Comparison of ENCODE assay signal across 1 cellular context in the genomic region with DNA sequence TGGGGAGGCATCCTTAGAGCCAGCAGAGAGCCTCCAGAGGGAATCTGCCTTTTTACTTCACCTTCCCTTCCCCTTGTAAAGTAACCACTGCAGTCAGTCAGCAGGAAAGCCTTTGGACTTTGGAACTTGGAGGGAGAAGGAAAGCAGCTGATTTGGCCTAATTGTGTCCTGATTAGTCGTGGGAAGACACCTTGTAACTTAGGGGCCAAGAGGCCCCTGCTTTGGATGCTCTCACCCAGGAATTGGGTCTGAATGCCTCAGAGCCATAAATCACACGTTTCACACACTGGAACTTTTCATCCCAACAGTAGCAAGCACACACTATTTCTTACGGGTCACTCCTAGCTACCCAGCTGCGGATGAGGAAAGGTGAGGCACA.
A peak's percentile ranks its signal among the peaks of the same experiment; 100 is the strongest.
TF ChIP-seq lines count a peak whose summit lies in the region.

No MANE protein-coding gene starts in this region.

TF ChIP-seq in HepG2, 621 proteins besides CTCF, POLR2A, EP300 and RAD21 (continued from another document and continues in another):
- 0 out of 2 replicates have a peak, but pooled peaks have one; percentile 1 for TF ChIP-seq IRF9 (CRISPR knock-in tag; IDR thresholded peaks at IDR 0.05; ENCODE audit: borderline replicate concordance)
- 0 out of 2 replicates have a peak, but pooled peaks have one; percentile 11 for TF ChIP-seq RARA (CRISPR knock-in tag; IDR thresholded peaks at IDR 0.05)
- TF ChIP-seq AKAP8 (CRISPR knock-in tag; IDR thresholded peaks at IDR 0.05), result no peak
- TF ChIP-seq ZNF207 (IDR thresholded peaks at IDR 0.05; ENCODE audit: borderline replicate concordance), result no peak
- TF ChIP-seq ZNF747 (CRISPR knock-in tag; IDR thresholded peaks at IDR 0.05; ENCODE audit: borderline replicate concordance), result no peak
- 0 out of 2 replicates have a peak, but pooled peaks have one; percentile 39 for TF ChIP-seq ZNF850 (CRISPR knock-in tag; conservative IDR thresholded peaks at IDR 0.05)
- TF ChIP-seq, protein P1, sequence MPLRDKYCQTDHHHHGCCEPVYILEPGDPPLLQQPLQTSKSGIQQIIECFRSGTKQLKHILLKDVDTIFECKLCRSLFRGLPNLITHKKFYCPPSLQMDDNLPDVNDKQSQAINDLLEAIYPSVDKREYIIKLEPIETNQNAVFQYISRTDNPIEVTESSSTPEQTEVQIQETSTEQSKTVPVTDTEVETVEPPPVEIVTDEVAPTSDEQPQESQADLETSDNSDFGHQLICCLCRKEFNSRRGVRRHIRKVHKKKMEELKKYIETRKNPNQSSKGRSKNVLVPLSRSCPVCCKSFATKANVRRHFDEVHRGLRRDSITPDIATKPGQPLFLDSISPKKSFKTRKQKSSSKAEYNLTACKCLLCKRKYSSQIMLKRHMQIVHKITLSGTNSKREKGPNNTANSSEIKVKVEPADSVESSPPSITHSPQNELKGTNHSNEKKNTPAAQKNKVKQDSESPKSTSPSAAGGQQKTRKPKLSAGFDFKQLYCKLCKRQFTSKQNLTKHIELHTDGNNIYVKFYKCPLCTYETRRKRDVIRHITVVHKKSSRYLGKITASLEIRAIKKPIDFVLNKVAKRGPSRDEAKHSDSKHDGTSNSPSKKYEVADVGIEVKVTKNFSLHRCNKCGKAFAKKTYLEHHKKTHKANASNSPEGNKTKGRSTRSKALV (CRISPR knock-in tag; IDR thresholded peaks at IDR 0.05), result no peak
- TF ChIP-seq, protein P2, sequence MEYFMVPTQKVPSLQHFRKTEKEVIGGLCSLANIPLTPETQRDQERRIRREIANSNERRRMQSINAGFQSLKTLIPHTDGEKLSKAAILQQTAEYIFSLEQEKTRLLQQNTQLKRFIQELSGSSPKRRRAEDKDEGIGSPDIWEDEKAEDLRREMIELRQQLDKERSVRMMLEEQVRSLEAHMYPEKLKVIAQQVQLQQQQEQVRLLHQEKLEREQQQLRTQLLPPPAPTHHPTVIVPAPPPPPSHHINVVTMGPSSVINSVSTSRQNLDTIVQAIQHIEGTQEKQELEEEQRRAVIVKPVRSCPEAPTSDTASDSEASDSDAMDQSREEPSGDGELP (IDR thresholded peaks at IDR 0.05; ENCODE audit: borderline replicate concordance, low read depth), result peak; percentile 52; the same call in 1 of the 2 replicates
- TF ChIP-seq ZHX2 (IDR thresholded peaks at IDR 0.05; ENCODE audit: low read depth), result no peak
- TF ChIP-seq ZHX2 (CRISPR knock-in tag; IDR thresholded peaks at IDR 0.05; ENCODE audit: borderline replicate concordance), result no peak
- TF ChIP-seq TAF1 (CRISPR knock-in tag; IDR thresholded peaks at IDR 0.05), result no peak
- TF ChIP-seq JARID2 (CRISPR knock-in tag; IDR thresholded peaks at IDR 0.05; ENCODE audit: insufficient replicate concordance), result peak; percentile 11
- TF ChIP-seq ZNF562 (CRISPR knock-in tag; IDR thresholded peaks at IDR 0.05; ENCODE audit: borderline replicate concordance), result no peak
- peak; percentile 36; the same call in 1 of the 2 replicates for TF ChIP-seq PHF21A (CRISPR knock-in tag; IDR thresholded peaks at IDR 0.05)
- no peak for TF ChIP-seq MLLT10 (CRISPR knock-in tag; IDR thresholded peaks at IDR 0.05)
- TF ChIP-seq ZNF337 (CRISPR knock-in tag; IDR thresholded peaks at IDR 0.05; ENCODE audit: borderline replicate concordance, low read depth), result 0 out of 2 replicates have a peak, but pooled peaks have one; percentile 42
- TF ChIP-seq LRRFIP1 (CRISPR knock-in tag; conservative IDR thresholded peaks at IDR 0.05), result no peak
- TF ChIP-seq ZNF350 (CRISPR knock-in tag; IDR thresholded peaks at IDR 0.05; ENCODE audit: borderline replicate concordance, low read depth), result peak; percentile 8; the same call in 1 of the 2 replicates
- no peak for TF ChIP-seq JDP2 (CRISPR knock-in tag; IDR thresholded peaks at IDR 0.05; ENCODE audit: borderline replicate concordance)
- no peak for TF ChIP-seq MTF1 (CRISPR knock-in tag; IDR thresholded peaks at IDR 0.05)
- no peak for TF ChIP-seq MAF1 (CRISPR knock-in tag; IDR thresholded peaks at IDR 0.05; ENCODE audit: borderline replicate concordance)
- TF ChIP-seq SP140L (CRISPR knock-in tag; IDR thresholded peaks at IDR 0.05; ENCODE audit: borderline replicate concordance), result no peak
- TF ChIP-seq HIVEP1 (CRISPR knock-in tag; IDR thresholded peaks at IDR 0.05), result no peak
- TF ChIP-seq ZFP82 (CRISPR knock-in tag; IDR thresholded peaks at IDR 0.05; ENCODE audit: borderline replicate concordance), result no peak
- peak; percentile 44; the same call in 1 of the 2 replicates for TF ChIP-seq HNF4A (CRISPR knock-in tag; IDR thresholded peaks at IDR 0.05)
- no peak for TF ChIP-seq PRMT3 (CRISPR knock-in tag; IDR thresholded peaks at IDR 0.05; ENCODE audit: borderline replicate concordance, low read depth)
- no peak for TF ChIP-seq KLF15 (CRISPR knock-in tag; IDR thresholded peaks at IDR 0.05; ENCODE audit: borderline replicate concordance)
- no peak for TF ChIP-seq TSC22D2 (CRISPR knock-in tag; IDR thresholded peaks at IDR 0.05; ENCODE audit: borderline replicate concordance)
- no peak for TF ChIP-seq RNF219 (CRISPR knock-in tag; IDR thresholded peaks at IDR 0.05)
- TF ChIP-seq CEBPB (IDR thresholded peaks at IDR 0.05; ENCODE audit: borderline replicate concordance, low read depth, low read length), result no peak
- no peak for TF ChIP-seq ZNF546 (CRISPR knock-in tag; conservative IDR thresholded peaks at IDR 0.05)
- TF ChIP-seq FOXP1 (IDR thresholded peaks at IDR 0.05), result no peak
- no peak for TF ChIP-seq FOXP1 (CRISPR knock-in tag; IDR thresholded peaks at IDR 0.05)
- TF ChIP-seq, protein P3, sequence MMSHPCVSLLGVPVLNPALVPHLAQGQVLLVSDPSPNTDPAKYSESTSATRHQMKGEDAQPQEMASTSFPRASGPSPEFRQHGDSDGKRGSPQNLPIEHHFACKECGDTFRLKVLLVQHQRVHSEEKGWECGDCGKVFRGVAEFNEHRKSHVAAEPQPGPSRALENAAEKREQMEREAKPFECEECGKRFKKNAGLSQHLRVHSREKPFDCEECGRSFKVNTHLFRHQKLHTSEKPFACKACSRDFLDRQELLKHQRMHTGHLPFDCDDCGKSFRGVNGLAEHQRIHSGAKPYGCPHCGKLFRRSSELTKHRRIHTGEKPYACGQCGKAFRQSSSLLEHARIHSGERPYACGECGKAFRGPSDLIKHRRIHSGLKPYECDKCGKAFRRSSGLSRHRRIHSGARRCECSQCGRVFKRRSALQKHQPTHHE (CRISPR knock-in tag; IDR thresholded peaks at IDR 0.05; ENCODE audit: borderline replicate concordance), result no peak
- TF ChIP-seq SETDB1 (CRISPR knock-in tag; IDR thresholded peaks at IDR 0.05; ENCODE audit: borderline replicate concordance), result no peak
- no peak for TF ChIP-seq SIN3B (IDR thresholded peaks at IDR 0.05; ENCODE audit: low read length)
- TF ChIP-seq, protein P4, sequence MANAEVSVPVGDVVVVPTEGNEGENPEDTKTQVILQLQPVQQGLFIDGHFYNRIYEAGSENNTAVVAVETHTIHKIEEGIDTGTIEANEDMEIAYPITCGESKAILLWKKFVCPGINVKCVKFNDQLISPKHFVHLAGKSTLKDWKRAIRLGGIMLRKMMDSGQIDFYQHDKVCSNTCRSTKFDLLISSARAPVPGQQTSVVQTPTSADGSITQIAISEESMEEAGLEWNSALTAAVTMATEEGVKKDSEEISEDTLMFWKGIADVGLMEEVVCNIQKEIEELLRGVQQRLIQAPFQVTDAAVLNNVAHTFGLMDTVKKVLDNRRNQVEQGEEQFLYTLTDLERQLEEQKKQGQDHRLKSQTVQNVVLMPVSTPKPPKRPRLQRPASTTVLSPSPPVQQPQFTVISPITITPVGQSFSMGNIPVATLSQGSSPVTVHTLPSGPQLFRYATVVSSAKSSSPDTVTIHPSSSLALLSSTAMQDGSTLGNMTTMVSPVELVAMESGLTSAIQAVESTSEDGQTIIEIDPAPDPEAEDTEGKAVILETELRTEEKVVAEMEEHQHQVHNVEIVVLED (CRISPR knock-in tag; IDR thresholded peaks at IDR 0.05; ENCODE audit: borderline replicate concordance), result no peak
- TF ChIP-seq THAP11 (CRISPR knock-in tag; IDR thresholded peaks at IDR 0.05), result no peak
- TF ChIP-seq MZF1 (CRISPR knock-in tag; IDR thresholded peaks at IDR 0.05; ENCODE audit: borderline replicate concordance), result no peak
- peak; percentile 34; the same call in 1 of the 2 replicates for TF ChIP-seq PHF20 (CRISPR knock-in tag; IDR thresholded peaks at IDR 0.05)
- no peak for TF ChIP-seq ZBTB33 (CRISPR knock-in tag; IDR thresholded peaks at IDR 0.05)
